ENCODE assay signal across 16 cellular contexts in genomic region chr17:13825526-13826040, GRCh38.
DNase-seq lines count a peak whose midpoint lies in the region; FAIRE-seq and TF ChIP-seq lines count a peak whose summit lies in the region.
"Had no signal": no experiment of that assay in that cellular context is flagged by ENCODE, and none has a peak within 500 bp of the region (broad histone marks: within the 10 kb centered on the region; RNA-seq: fewer than 3 reads in every experiment).

No MANE protein-coding gene starts in this region.

- H3K4me1 Mint-ChIP-seq in astrocyte (ENCODE audit: low read depth, unreplicated experiment) = no peaks in the 10 kb centered on the region
- peaks cover 2% of the 10 kb centered on the region for H3K4me1 Mint-ChIP-seq in mesothelial cell of epicardium
- peaks cover 7% of the 10 kb centered on the region for H3K4me1 Mint-ChIP-seq in activated CD4-positive, alpha-beta T cell treated with anti-CD3 and anti-CD28 coated beads, Interleukin-2, amount 10 ng/mL, durations not matched to agents 24 days and 14 days
- H3K4me1 Mint-ChIP-seq: CD14-positive monocyte, GM23338 had no signal

- H3K27ac Mint-ChIP-seq in astrocyte (ENCODE audit: unreplicated experiment) = no peak overlapping the region
- H3K27ac Mint-ChIP-seq in mesothelial cell of epicardium = peak overlapping the region; percentile 35
- H3K27ac Mint-ChIP-seq in activated CD4-positive, alpha-beta T cell treated with anti-CD3 and anti-CD28 coated beads, Interleukin-2, amount 10 ng/mL, durations not matched to agents 24 days and 14 days = no peak overlapping the region
- H3K27ac Mint-ChIP-seq: CD14-positive monocyte; CD8-positive, alpha-beta T cell; GM23338 had no signal

- no peak overlapping the region for H2AFZ ChIP-seq in astrocyte (ENCODE audit: low read depth, low read length)
- H2AFZ ChIP-seq: GM23338 had no signal

- intact Hi-C loops in activated CD4-positive, alpha-beta T cell treated with anti-CD3 and anti-CD28 coated beads, Interleukin-2, amount 10 ng/mL, durations not matched to agents 24 days and 14 days (cut with micrococcal nuclease) = no loop called here

- no peak overlapping the region for H3K27ac ChIP-seq in astrocyte (ENCODE audit: low read depth, low read length)
- H3K27ac ChIP-seq: HL-60 had no signal

- H3K36me3 Mint-ChIP-seq in astrocyte (ENCODE audit: low read depth, unreplicated experiment) (no peaks in the 10 kb centered on the region), mesothelial cell of epicardium (no peaks in the 10 kb centered on the region)
- peaks cover 3% of the 10 kb centered on the region for H3K36me3 Mint-ChIP-seq in activated CD4-positive, alpha-beta T cell treated with anti-CD3 and anti-CD28 coated beads, Interleukin-2, amount 10 ng/mL, durations not matched to agents 24 days and 14 days (ENCODE audit: low read depth)
- H3K36me3 Mint-ChIP-seq: CD14-positive monocyte; CD8-positive, alpha-beta T cell had no signal

- no peak overlapping the region for H3K4me3 ChIP-seq in astrocyte (ENCODE audit: insufficient read depth, low read depth, low read length)
- H3K4me3 ChIP-seq: GM12878, GM23338 had no signal

- DNase-seq in AG08395 (ENCODE audit: low spot score) (peak; percentile 10), GM04503 (ENCODE audit: low read depth) (peak; percentile 24), astrocyte (ENCODE audit: low read depth) (peak; percentile 31), mesothelial cell of epicardium (ENCODE audit: low spot score in 2 of 2, unreplicated experiment in 2 of 2) (no peak), NCI-H146 treated with DMSO at 0.1 percent for 48 hours (lab: John Stamatoyannopoulos, UW; ENCODE audit: unreplicated experiment) (no peak), SW480 (ENCODE audit: low spot score) (no peak)
- no peak for DNase-seq in activated CD4-positive, alpha-beta T cell treated with anti-CD3 and anti-CD28 coated beads, Interleukin-2, amount 10 ng/mL, durations not matched to agents 24 days and 14 days
- DNase-seq: 8988T; CD8-positive, alpha-beta T cell; COR-L47; H7 had no signal

- no peaks in the 10 kb centered on the region for H3K4me1 ChIP-seq in astrocyte (ENCODE audit: insufficient read depth, low read length)

- TF ChIP-seq CTCF in astrocyte (IDR thresholded peaks at IDR 0.05; ENCODE audit: insufficient read depth, low read depth, low read length) (no peak), mesothelial cell of epicardium (IDR thresholded peaks at IDR 0.05; ENCODE audit: unreplicated experiment) (no peak)

- no peak overlapping the region for H3K4me2 ChIP-seq in astrocyte (ENCODE audit: low read length)
- H3K4me2 ChIP-seq: GM23338 had no signal

- no peaks in the 10 kb centered on the region for H3K79me2 ChIP-seq in astrocyte (ENCODE audit: insufficient read depth, low read length)

- H3K9me3 Mint-ChIP-seq in astrocyte (ENCODE audit: unreplicated experiment) (no peaks in the 10 kb centered on the region), mesothelial cell of epicardium (peaks cover 7% of the 10 kb centered on the region)
- H3K9me3 Mint-ChIP-seq in activated CD4-positive, alpha-beta T cell treated with anti-CD3 and anti-CD28 coated beads, Interleukin-2, amount 10 ng/mL, durations not matched to agents 24 days and 14 days = peaks cover 7% of the 10 kb centered on the region
- H3K9me3 Mint-ChIP-seq: GM23338 had no signal

- H3K27me3 Mint-ChIP-seq in astrocyte (ENCODE audit: low read depth, unreplicated experiment) = no peaks in the 10 kb centered on the region
- H3K27me3 Mint-ChIP-seq in mesothelial cell of epicardium (ENCODE audit: low read depth) = no peaks in the 10 kb centered on the region
- H3K27me3 Mint-ChIP-seq in activated CD4-positive, alpha-beta T cell treated with anti-CD3 and anti-CD28 coated beads, Interleukin-2, amount 10 ng/mL, durations not matched to agents 24 days and 14 days = no peaks in the 10 kb centered on the region

- no peaks in the 10 kb centered on the region for H3K9me3 ChIP-seq in astrocyte (ENCODE audit: insufficient read depth, low read depth, low read length)

- H3K9ac ChIP-seq in astrocyte (ENCODE audit: low read length) = no peak overlapping the region

- H4K20me1 ChIP-seq in astrocyte (ENCODE audit: insufficient read depth, low read length) = no peaks in the 10 kb centered on the region

- no peaks in the 10 kb centered on the region for H3K36me3 ChIP-seq in astrocyte (ENCODE audit: insufficient read depth, low read length)

- no peak overlapping the region for H3K4me3 Mint-ChIP-seq in astrocyte (ENCODE audit: unreplicated experiment)
- H3K4me3 Mint-ChIP-seq in mesothelial cell of epicardium = no peak overlapping the region
- no peak overlapping the region for H3K4me3 Mint-ChIP-seq in activated CD4-positive, alpha-beta T cell treated with anti-CD3 and anti-CD28 coated beads, Interleukin-2, amount 10 ng/mL, durations not matched to agents 24 days and 14 days
- H3K4me3 Mint-ChIP-seq: CD14-positive monocyte; CD8-positive, alpha-beta T cell; GM23338 had no signal

- FAIRE-seq in astrocyte (lab: Jason Lieb, UNC) = no peak
- FAIRE-seq: GM12878, GM18507 had no signal

- no peaks in the 10 kb centered on the region for H3K27me3 ChIP-seq in astrocyte (ENCODE audit: insufficient read depth, low read length)

Comparison
In these comparisons a context has a peak if more than half of its experiments do, and no peak if none do; other contexts are left out.
1. DNase-seq: peak in AG08395 (single experiment), GM04503 (single experiment) and astrocyte (single experiment); none in mesothelial cell of epicardium (0 of 2), NCI-H146 treated with DMSO at 0.1 percent for 48 hours (single experiment), activated CD4-positive, alpha-beta T cell treated with anti-CD3 and anti-CD28 coated beads, Interleukin-2, amount 10 ng/mL, durations not matched to agents 24 days and 14 days (single experiment) and SW480 (single experiment).